Comparison of ENCODE assay signal across 1 cellular context in genomic region chr21:27190601-27191000, GRCh38.
A peak's percentile ranks its signal among the peaks of the same experiment; 100 is the strongest.
TF ChIP-seq lines count a peak whose summit lies in the region.

No MANE protein-coding gene starts in this region.

TF ChIP-seq in SK-N-SH, 30 proteins besides CTCF, POLR2A, EP300 and RAD21 (continued from another document):
- TF ChIP-seq, protein P1, sequence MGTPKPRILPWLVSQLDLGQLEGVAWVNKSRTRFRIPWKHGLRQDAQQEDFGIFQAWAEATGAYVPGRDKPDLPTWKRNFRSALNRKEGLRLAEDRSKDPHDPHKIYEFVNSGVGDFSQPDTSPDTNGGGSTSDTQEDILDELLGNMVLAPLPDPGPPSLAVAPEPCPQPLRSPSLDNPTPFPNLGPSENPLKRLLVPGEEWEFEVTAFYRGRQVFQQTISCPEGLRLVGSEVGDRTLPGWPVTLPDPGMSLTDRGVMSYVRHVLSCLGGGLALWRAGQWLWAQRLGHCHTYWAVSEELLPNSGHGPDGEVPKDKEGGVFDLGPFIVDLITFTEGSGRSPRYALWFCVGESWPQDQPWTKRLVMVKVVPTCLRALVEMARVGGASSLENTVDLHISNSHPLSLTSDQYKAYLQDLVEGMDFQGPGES (IDR thresholded peaks at IDR 0.05; ENCODE audit: low read depth, low read length): no peak
- TF ChIP-seq SIN3A (IDR thresholded peaks at IDR 0.05; ENCODE audit: borderline replicate concordance, low read depth, low read length) (no peak), RCOR1 (IDR thresholded peaks at IDR 0.05; ENCODE audit: low read length) (no peak), FOXJ3 (CRISPR knock-in tag; IDR thresholded peaks at IDR 0.05) (no peak), FOSL2 (IDR thresholded peaks at IDR 0.05; ENCODE audit: borderline replicate concordance, low read depth) (peak; percentile 7; the same call in 1 of the 2 replicates), GABPA (IDR thresholded peaks at IDR 0.05; ENCODE audit: low read depth) (no peak), NRF1 (IDR thresholded peaks at IDR 0.05; ENCODE audit: low read depth, low read length) (no peak), TCF12 (IDR thresholded peaks at IDR 0.05) (peak; percentile 63), TEAD4 (IDR thresholded peaks at IDR 0.05; ENCODE audit: borderline replicate concordance, insufficient read depth) (peak; percentile 35; the same call in 1 of the 2 replicates)
- TF ChIP-seq, protein P2, sequence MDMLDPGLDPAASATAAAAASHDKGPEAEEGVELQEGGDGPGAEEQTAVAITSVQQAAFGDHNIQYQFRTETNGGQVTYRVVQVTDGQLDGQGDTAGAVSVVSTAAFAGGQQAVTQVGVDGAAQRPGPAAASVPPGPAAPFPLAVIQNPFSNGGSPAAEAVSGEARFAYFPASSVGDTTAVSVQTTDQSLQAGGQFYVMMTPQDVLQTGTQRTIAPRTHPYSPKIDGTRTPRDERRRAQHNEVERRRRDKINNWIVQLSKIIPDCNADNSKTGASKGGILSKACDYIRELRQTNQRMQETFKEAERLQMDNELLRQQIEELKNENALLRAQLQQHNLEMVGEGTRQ (IDR thresholded peaks at IDR 0.05; ENCODE audit: borderline replicate concordance, low read depth, low read length): no peak
